18 cellular contexts compared by ENCODE assay signal in the genomic region with DNA sequence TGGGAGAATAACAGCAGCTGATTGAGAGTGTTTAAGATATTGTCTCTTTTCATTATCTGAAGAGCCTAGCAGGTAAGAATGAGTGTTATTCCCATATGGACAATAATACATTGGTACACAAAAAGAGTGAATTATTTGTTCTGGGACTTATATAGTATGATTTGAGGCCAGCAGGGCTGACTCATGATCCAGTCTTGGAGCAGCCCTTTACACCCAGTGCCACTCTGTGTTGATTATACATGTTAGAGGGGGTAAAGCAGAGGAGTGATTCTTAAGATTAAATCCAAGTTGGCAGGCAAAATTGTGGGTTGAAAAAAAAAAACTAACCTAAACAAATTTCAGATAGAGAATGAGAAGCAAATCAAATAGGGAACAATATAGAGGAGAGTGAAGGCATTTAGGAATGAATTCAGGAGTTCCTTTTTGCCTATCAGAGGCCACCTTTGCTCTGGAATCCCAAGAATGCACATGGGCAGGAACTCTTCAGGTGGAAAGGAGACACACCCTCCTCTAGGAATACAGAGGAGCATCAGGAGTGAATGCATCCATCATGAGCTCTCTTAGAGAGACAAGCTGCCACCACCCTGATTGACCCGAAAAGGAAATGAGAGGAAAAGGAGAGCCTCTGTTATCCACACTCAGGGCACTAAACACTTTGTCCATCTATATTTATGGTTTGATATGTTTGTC. TPM values are rescaled to one million over a fixed set of nuclear protein-coding genes. Genes with fewer than 3 reads are reported as not detected.
DNase-seq lines count a peak whose midpoint lies in the region; ATAC-seq, FAIRE-seq and TF ChIP-seq lines count a peak whose summit lies in the region.
"Had no signal": no experiment of that assay in that cellular context is flagged by ENCODE, and none has a peak within 500 bp of the region (broad histone marks: within the 10 kb centered on the region; RNA-seq: fewer than 3 reads in every experiment).

No MANE protein-coding gene starts in this region.

- no peak for TF ChIP-seq CTCF in A549 (IDR thresholded peaks at IDR 0.05)
- TF ChIP-seq CTCF in H1 (IDR thresholded peaks at IDR 0.05; ENCODE audit: control extremely low read depth in 1 of 3, insufficient read depth in 1 of 3, low read depth in 1 of 3, low read length in 3 of 3) = no peak

- no peak overlapping the region for H2BK5ac ChIP-seq in H1 (ENCODE audit: low read depth, low read length)

- no peak overlapping the region for H2BK20ac ChIP-seq in H1 (ENCODE audit: low read length)

- no peaks in the 10 kb centered on the region for H3K79me1 ChIP-seq in H1 (ENCODE audit: low read depth, low read length)

- no peaks in the 10 kb centered on the region for H3K23me2 ChIP-seq in H1 (ENCODE audit: low read depth, low read length)

- no peak overlapping the region for H4K5ac ChIP-seq in H1 (ENCODE audit: insufficient read length, low read depth, low read length)

- no peak overlapping the region for H2BK120ac ChIP-seq in H1 (replicated peaks; ENCODE audit: low read depth, low read length)

- peak overlapping the region; percentile 19; the same call in 1 of the 2 replicates for H2AFZ ChIP-seq in H1 (ENCODE audit: low read length)

- no peaks in the 10 kb centered on the region for H3K9me3 ChIP-seq in A549
- H3K9me3 ChIP-seq in HUES64 (ENCODE audit: insufficient read depth, low read depth, low read length) = no peaks in the 10 kb centered on the region
- H3K9me3 ChIP-seq in H1 (ENCODE audit: insufficient read depth in 2 of 2, low read depth in 1 of 2, low read length in 1 of 2) = no peaks in the 10 kb centered on the region
- H3K9me3 ChIP-seq: BLaER1 treated with 17β-estradiol and CSF1 and Interleukin-3, amounts not matched to agents 10 nM and 100 nM had no signal

- no peak overlapping the region for H3K4ac ChIP-seq in H1 (replicated peaks; ENCODE audit: insufficient read length, low read depth, low read length)

- H3K4me1 ChIP-seq in A549 (no peaks in the 10 kb centered on the region), HUES64 (ENCODE audit: insufficient read depth, low read length) (peaks cover 14% of the 10 kb centered on the region), H1 (replicated peaks in 1 of 4; ENCODE audit: control insufficient read depth in 3 of 4, insufficient read depth in 4 of 4, low read length in 3 of 4) (peaks cover 0 to 10% (median 5%) of the 10 kb centered on the region in 4 experiments; a peak in 3 of 7 replicates)
- H3K4me1 ChIP-seq: BLaER1 treated with 17β-estradiol and CSF1 and Interleukin-3, amounts not matched to agents 10 nM and 100 nM had no signal

- POLR2A ChIA-PET in A549 (lab: Yijun Ruan, JAX) = no interaction called here
- POLR2A ChIA-PET in H1 (lab: Charles Lee; ENCODE audit: partially characterized antibody) = interaction anchor here (0.8 to 1.1 kb wide), 2 partner anchors 9 to 14 kb away, joined by 4 to 5 read pairs; no protein-coding TSS in a partner anchor

- H3K27ac ChIP-seq in A549 = no peak overlapping the region
- 0 out of 2 replicates have a peak overlapping the region, but pooled peaks have one; percentile 18 for H3K27ac ChIP-seq in HUES64 (ENCODE audit: low read depth, low read length)
- no peak overlapping the region for H3K27ac ChIP-seq in H1 (ENCODE audit: low read depth, low read length)
- H3K27ac ChIP-seq: BLaER1 treated with 17β-estradiol and CSF1 and Interleukin-3, amounts not matched to agents 10 nM and 100 nM had no signal

- H3K4me3 ChIP-seq in A549 (no peak overlapping the region), HUES64 (ENCODE audit: low read length) (no peak overlapping the region), H1 (ENCODE audit: extremely low read depth in 1 of 4, insufficient read depth in 2 of 4, low read depth in 3 of 4, low read length in 4 of 4) (no peak overlapping the region)
- H3K4me3 ChIP-seq: BLaER1 treated with 17β-estradiol and CSF1 and Interleukin-3, amounts not matched to agents 10 nM and 100 nM had no signal

- no peak for TF ChIP-seq POLR2A in A549 (IDR thresholded peaks at IDR 0.05; ENCODE audit: low read length)
- TF ChIP-seq POLR2A in H1 (IDR thresholded peaks at IDR 0.05; ENCODE audit: control extremely low read depth in 1 of 2, low read depth in 2 of 2, low read length in 2 of 2) = no peak

- H3K27me3 ChIP-seq in HUES64 (ENCODE audit: insufficient read depth, low read length) = no peaks in the 10 kb centered on the region
- H3K27me3 ChIP-seq in H1 (replicated peaks in 1 of 4; ENCODE audit: control insufficient read depth in 3 of 4, extremely low read depth in 1 of 4, insufficient read depth in 3 of 4, low read length in 3 of 4) = no peaks in the 10 kb centered on the region
- H3K27me3 ChIP-seq: BLaER1 treated with 17β-estradiol and CSF1 and Interleukin-3, amounts not matched to agents 10 nM and 100 nM had no signal

- no peak overlapping the region for H2BK15ac ChIP-seq in H1 (ENCODE audit: low read length)

- no peak for TF ChIP-seq RAD21 in A549 (conservative IDR thresholded peaks at IDR 0.05 in 1 of 2, IDR thresholded peaks at IDR 0.05 in 1 of 2)
- no peak for TF ChIP-seq RAD21 in H1 (IDR thresholded peaks at IDR 0.05 in 1 of 2, conservative IDR thresholded peaks at IDR 0.05 in 1 of 2; ENCODE audit: low read depth in 2 of 2, low read length in 2 of 2)

- no peak for TF ChIP-seq EP300 in A549 (IDR thresholded peaks at IDR 0.05)
- TF ChIP-seq EP300 in H1 (IDR thresholded peaks at IDR 0.05; ENCODE audit: borderline replicate concordance in 1 of 2, low read depth in 2 of 2, low read length in 2 of 2) = no peak

- H3K36me3 ChIP-seq in HUES64 (ENCODE audit: insufficient read depth, low read length) (no peaks in the 10 kb centered on the region), H1 (ENCODE audit: control insufficient read depth in 2 of 4, insufficient read depth in 4 of 4, low read length in 3 of 4) (no peaks in the 10 kb centered on the region)
- H3K36me3 ChIP-seq: BLaER1 treated with 17β-estradiol and CSF1 and Interleukin-3, amounts not matched to agents 10 nM and 100 nM had no signal

- no peak overlapping the region for H3K23ac ChIP-seq in H1 (ENCODE audit: insufficient read length)

- no peak overlapping the region for H2AK5ac ChIP-seq in H1 (ENCODE audit: low read depth, low read length)

- no peak overlapping the region for H4K8ac ChIP-seq in H1 (ENCODE audit: extremely low read depth, insufficient read depth, low read length)

- H2BK12ac ChIP-seq in H1 (ENCODE audit: low read depth, low read length) = no peak overlapping the region

- WGBS in A549 (ENCODE audit: missing lambda C conversion rate) = 0% methylated on average over 1 of the region's 1 CpG
- WGBS in HUES64 = 83% methylated on average over 1 of the region's 1 CpG
- 83% methylated on average over 1 of the region's 1 CpG; no CpG with 5 or more reads in 1 of the 2 experiments for WGBS in H1 (ENCODE audit: extremely low coverage in 1 of 2, insufficient coverage in 1 of 2, insufficient read length in 1 of 2, insufficient replicate concordance in 2 of 2, low coverage in 1 of 2, low lambda C conversion rate in 2 of 2, missing lambda C conversion rate in 1 of 2), 2 experiments

- CTCF ChIA-PET in A549 (lab: Yijun Ruan, JAX) = no interaction called here
- CTCF ChIA-PET in H1 (lab: Charles Lee; ENCODE audit: partially characterized antibody) = interaction anchor here (1.2 to 1.6 kb wide), 2 partner anchors 16 to 60 kb away, joined by 4 read pairs; no protein-coding TSS in a partner anchor

- peak; percentile 59 for FAIRE-seq in A549 (lab: Jason Lieb, UNC)
- peak; percentile 95 for FAIRE-seq in H1 (lab: Jason Lieb, UNC)

- H3K4me2 ChIP-seq in A549 (no peak overlapping the region), H1 (ENCODE audit: insufficient read depth in 1 of 2, low read depth in 2 of 2, low read length in 2 of 2) (peak overlapping the region; percentile 15 to 23; a peak in 1 of 4 replicates)
- H3K4me2 ChIP-seq: BLaER1 treated with 17β-estradiol and CSF1 and Interleukin-3, amounts not matched to agents 10 nM and 100 nM had no signal

- DNase-seq in A549 (ENCODE audit: low read depth in 1 of 2, low spot score in 1 of 2) (no peak), H1 (ENCODE audit: low read depth in 1 of 2, low spot score in 2 of 2) (peak in 1 of 2 experiments; percentile 9), kidney tubule cell (ENCODE audit: low spot score) (peak; percentile 31), activated gamma-delta T cell (lab: John Stamatoyannopoulos, UW) (no peak), left lobe of liver (ENCODE audit: low spot score) (no peak), GOT3 (lab: John Stamatoyannopoulos, UW) (no peak)
- DNase-seq: 8988T, KG1, NCI-H1092 treated with DMSO at 0.1 percent for 48 hours, NCI-H1694, NCI-H446 treated with DMSO at 0.1 percent for 48 hours, NCI-H774, SHP77 treated with DMSO at 0.1 percent for 48 hours had no signal

- H4K20me1 ChIP-seq in H1 (replicated peaks in 1 of 2; ENCODE audit: control insufficient read depth in 1 of 2, insufficient read depth in 2 of 2, low read length in 2 of 2) = no peaks in the 10 kb centered on the region
- H4K20me1 ChIP-seq: BLaER1 treated with 17β-estradiol and CSF1 and Interleukin-3, amounts not matched to agents 10 nM and 100 nM had no signal

- no peaks in the 10 kb centered on the region for H3K79me2 ChIP-seq in H1 (ENCODE audit: control insufficient read depth in 1 of 2, insufficient read depth in 2 of 2, low read length in 2 of 2)

- no peak for ATAC-seq in A549
- ATAC-seq in HG02852 (IDR thresholded peaks at IDR 0.05; ENCODE audit: unreplicated experiment) = no peak
- no peak for ATAC-seq in left lobe of liver
- ATAC-seq: Panc1 had no signal

- no peak overlapping the region for H3K18ac ChIP-seq in H1 (ENCODE audit: extremely low read depth, low read length)

- H3K14ac ChIP-seq in H1 (ENCODE audit: insufficient read length) = no peak overlapping the region

- no peak overlapping the region for H4K91ac ChIP-seq in H1 (replicated peaks; ENCODE audit: insufficient read length, low read length)

- no peak overlapping the region for H3K56ac ChIP-seq in H1 (replicated peaks; ENCODE audit: insufficient read length, low read depth, low read length)

- H3K9ac ChIP-seq in HUES64 (ENCODE audit: low read depth, low read length) (no peak overlapping the region), H1 (replicated peaks in 1 of 4; ENCODE audit: extremely low read depth in 1 of 4, low read depth in 3 of 4, low read length in 3 of 4) (no peak overlapping the region)
- H3K9ac ChIP-seq: BLaER1 treated with 17β-estradiol and CSF1 and Interleukin-3, amounts not matched to agents 10 nM and 100 nM had no signal

RNA-seq across cellular contexts. Expression of a gene that starts 19.2 kb away (rescaled TPM):
- not detected in 2 replicates for polyA plus RNA-seq in A549 (2011; rRNA removed)
- polyA plus RNA-seq in A549 (2012; cell fraction: cytosol; rRNA removed) = not detected in 2 replicates
- not detected in 2 replicates for polyA plus RNA-seq in A549 (2012; cell fraction: nucleus; rRNA removed)
- not detected in 3 replicates for polyA plus RNA-seq in A549 (2017; fragmentation: RNase III; extraction: RNeasy Plus Mini Kit Qiagen cat#74134 plus additional on column Dnase treatment)
- polyA minus RNA-seq in A549 (2011; rRNA and poly(A)+ RNA removed) = not detected in 2 replicates
- polyA plus RNA-seq in HUES64 (2013, experiment 1 of 2) = not detected
- polyA plus RNA-seq in HUES64 (2013, experiment 2 of 2) = not detected
- not detected in 2 replicates for total RNA-seq in H1 (2021; fragmentation: NEBNext Ultra II Directional; extraction: Animal tissue kit (Norgen Biotek cat#: 25700))
- polyA plus RNA-seq in H1 (2011; rRNA removed) = not detected in 2 replicates
- polyA plus RNA-seq in H1 (2011; cell fraction: cytosol; rRNA removed) = not detected
- polyA plus RNA-seq in H1 (2011; cell fraction: nucleus; rRNA removed) = not detected
- not detected in 4 replicates for polyA plus RNA-seq in H1 (2012, experiment 1 of 2)
- polyA plus RNA-seq in H1 (2012, experiment 2 of 2) = not detected
- not detected for polyA plus RNA-seq in H1 (2013, experiment 1 of 2)
- not detected for polyA plus RNA-seq in H1 (2013, experiment 2 of 2)
- polyA minus RNA-seq in H1 (2011; rRNA and poly(A)+ RNA removed) = not detected in 2 replicates
- not detected for polyA minus RNA-seq in H1 (2011; cell fraction: cytosol; rRNA and poly(A)+ RNA removed)
- polyA minus RNA-seq in H1 (2011; cell fraction: nucleus; rRNA and poly(A)+ RNA removed) = not detected
- total RNA-seq in left lobe of liver = not detected
- total RNA-seq: MCF 10A had no signal
